In genomic region chr7:156559001-156559400, GRCh38 we compare ENCODE assay signal across 15 cellular contexts.
DNase-seq lines count a peak whose midpoint lies in the region; ATAC-seq, FAIRE-seq and TF ChIP-seq lines count a peak whose summit lies in the region.
"Had no signal": no experiment of that assay in that cellular context is flagged by ENCODE, and none has a peak within 500 bp of the region (broad histone marks: within the 10 kb centered on the region; RNA-seq: fewer than 3 reads in every experiment).

No MANE protein-coding gene starts in this region.

- H3K4me3 ChIP-seq in A549: no peak overlapping the region
- no peak overlapping the region for H3K4me3 ChIP-seq in adrenal gland
- H3K4me3 ChIP-seq: GM23248 had no signal

- no peak for TF ChIP-seq CTCF in A549 (IDR thresholded peaks at IDR 0.05)
- no peak for TF ChIP-seq CTCF in adrenal gland (IDR thresholded peaks at IDR 0.05)

- H3K9me3 ChIP-seq in A549 (no peaks in the 10 kb centered on the region), adrenal gland (replicated peaks in 1 of 3) (no peaks in the 10 kb centered on the region)
- H3K9me3 ChIP-seq: BE2C had no signal

- WGBS in A549 (ENCODE audit: missing lambda C conversion rate): 84% methylated on average over 6 of the region's 9 CpGs
- whole genome bisulfite sequencing in adrenal gland, 4 donors: 74 to 97% (median 77%) methylated on average over 5 to 9 of the region's 9 CpGs

- H3K4me2 ChIP-seq in A549: no peak overlapping the region

- no peak for TF ChIP-seq EP300 in A549 (IDR thresholded peaks at IDR 0.05)

- POLR2A ChIA-PET in A549 (lab: Yijun Ruan, JAX): no interaction called here

- 0 out of 6 replicates have a peak, but pooled peaks of 1 of the 2 experiments have one; percentile 15 for ATAC-seq in A549
- ATAC-seq in GM21825 (IDR thresholded peaks at IDR 0.05; ENCODE audit: unreplicated experiment): no peak

- no peak for DNase-seq in A549 (ENCODE audit: low read depth in 1 of 2, low spot score in 1 of 2)
- peak; percentile 40 for DNase-seq in Daoy (ENCODE audit: low read depth)
- DNase-seq in adrenal gland: peak in 6 of 7 donors; percentile 25 to 66 (median 51)
- peak; percentile 82 for DNase-seq in kidney tubule cell (ENCODE audit: low spot score)
- no peak for DNase-seq in NCI-H446 (lab: John Stamatoyannopoulos, UW)
- no peak for DNase-seq in NCI-H226
- DNase-seq in NCI-H2081 (lab: John Stamatoyannopoulos, UW): no peak
- DNase-seq: BE2C; CD4-positive, alpha-beta memory T cell; DMS153; GM23248 had no signal

- no peak for FAIRE-seq in A549 (lab: Jason Lieb, UNC)
- FAIRE-seq: D721Med, H54 had no signal

- H3K36me3 ChIP-seq in adrenal gland (replicated peaks in 1 of 2): no peaks in the 10 kb centered on the region
- H3K36me3 ChIP-seq: BE2C had no signal

- intact Hi-C loops in adrenal gland (cut with DNase I): no loop called here

- H3K27me3 ChIP-seq in adrenal gland: no peaks in the 10 kb centered on the region
- H3K27me3 ChIP-seq: BE2C had no signal

- TF ChIP-seq RAD21 in A549 (conservative IDR thresholded peaks at IDR 0.05 in 1 of 2, IDR thresholded peaks at IDR 0.05 in 1 of 2): no peak

- no peaks in the 10 kb centered on the region for H3K4me1 ChIP-seq in A549
- no peaks in the 10 kb centered on the region for H3K4me1 ChIP-seq in adrenal gland (replicated peaks in 1 of 2)
- H3K4me1 ChIP-seq: BE2C had no signal

- TF ChIP-seq POLR2A in A549 (IDR thresholded peaks at IDR 0.05; ENCODE audit: low read length) (no peak), adrenal gland (IDR thresholded peaks at IDR 0.05) (no peak)

- H3K27ac ChIP-seq in A549 (no peak overlapping the region), adrenal gland (no peak overlapping the region)
- H3K27ac ChIP-seq: C4-2B, GM23248 had no signal

- CTCF ChIA-PET in A549 (lab: Yijun Ruan, JAX): no interaction called here

TF ChIP-seq in A549, 52 proteins besides CTCF, POLR2A, EP300 and RAD21:
- TF ChIP-seq RNF2 (IDR thresholded peaks at IDR 0.05; ENCODE audit: borderline replicate concordance, low read depth): no peak
- TF ChIP-seq JUNB (IDR thresholded peaks at IDR 0.05): no peak
- no peak for TF ChIP-seq ELK1 (IDR thresholded peaks at IDR 0.05; ENCODE audit: low read depth, low read length)
- peak; percentile 51 for TF ChIP-seq MAFK (IDR thresholded peaks at IDR 0.05; ENCODE audit: partially characterized antibody)

Comparison
In these comparisons a context has a peak if more than half of its experiments do, and no peak if none do; other contexts are left out.
1. DNase-seq: peak in Daoy (single experiment), adrenal gland (6 of 7) and kidney tubule cell (single experiment); none in A549 (0 of 2), NCI-H446 (0 of 2), NCI-H226 (single experiment) and NCI-H2081 (0 of 2).